In genomic region chr1:111565079-111565478, GRCh38 we compare ENCODE assay signal across 13 cellular contexts. TPM values are rescaled to one million over a fixed set of nuclear protein-coding genes. Genes with fewer than 3 reads are reported as not detected.
DNase-seq lines count a peak whose midpoint lies in the region; ATAC-seq, FAIRE-seq and TF ChIP-seq lines count a peak whose summit lies in the region.
"Had no signal": no experiment of that assay in that cellular context is flagged by ENCODE, and none has a peak within 500 bp of the region (broad histone marks: within the 10 kb centered on the region; RNA-seq: fewer than 3 reads in every experiment).

No MANE protein-coding gene starts in this region.

- H3K4me1 ChIP-seq in HepG2 (ENCODE audit: insufficient read depth, low read length) (peaks cover 56% of the 10 kb centered on the region), right lobe of liver (peaks cover 0 to 39% (median 5%) of the 10 kb centered on the region in 4 donors), left lung (no peaks in the 10 kb centered on the region), SJCRH30 (peaks cover 3% of the 10 kb centered on the region; the same call in 1 of the 2 replicates)

- no peak overlapping the region for H2AFZ ChIP-seq in HepG2 (ENCODE audit: low read length)

- no peak overlapping the region for H3K4me2 ChIP-seq in HepG2 (ENCODE audit: low read depth, low read length)

- TF ChIP-seq CTCF in HepG2 (CRISPR knock-in tag; IDR thresholded peaks at IDR 0.05) (no peak), right lobe of liver (IDR thresholded peaks at IDR 0.05) (no peak), choroid plexus epithelial cell (conservative IDR thresholded peaks at IDR 0.05; ENCODE audit: low read depth, low read length) (no peak), left lung (IDR thresholded peaks at IDR 0.05) (no peak)

- H3K27me3 ChIP-seq in HepG2 (ENCODE audit: control insufficient read depth in 1 of 2, insufficient read depth in 2 of 2, low read length in 2 of 2) (no peaks in the 10 kb centered on the region), right lobe of liver (no peaks in the 10 kb centered on the region), left lung (no peaks in the 10 kb centered on the region), SJCRH30 (peaks cover 9% of the 10 kb centered on the region; the same call in 1 of the 2 replicates)

- no peak overlapping the region for H3K9ac ChIP-seq in HepG2 (ENCODE audit: insufficient read depth, low read depth, low read length)

- POLR2A ChIA-PET in HepG2 (lab: Yijun Ruan, JAX) = no interaction called here

- H3K27ac ChIP-seq in HepG2 (ENCODE audit: extremely low read length, insufficient read depth, low read length) = no peak overlapping the region
- H3K27ac ChIP-seq in right lobe of liver = no peak overlapping the region
- H3K27ac ChIP-seq in left lung = no peak overlapping the region
- no peak overlapping the region for H3K27ac ChIP-seq in SJCRH30

- ATAC-seq in HepG2 (no peak), right lobe of liver (no peak), left lung (peak; percentile 25), HG02970 (IDR thresholded peaks at IDR 0.05; ENCODE audit: low FRiP score, unreplicated experiment) (no peak)
- ATAC-seq: stimulated activated naive CD8-positive, alpha-beta T cell treated with anti-CD3 and anti-CD28 coated beads, Interleukin-15, Interleukin-2, amounts not matched to agents 100 U/mL and 50 U/mL, for 24 hours had no signal

- BruUV-seq in HepG2 (replicated peaks; lab: Mats Ljungman, UMichigan) = no TSS peak

- in situ Hi-C loops in HepG2 (cut with HindIII; ENCODE audit: extremely low pct_ligation_motif_present, low pct_unique_long_range_greater_than_20kb) = no loop called here

- TF ChIP-seq EP300 in HepG2 (IDR thresholded peaks at IDR 0.05; ENCODE audit: low read depth in 2 of 2, low read length in 2 of 2) (no peak), HepG2 (CRISPR knock-in tag; IDR thresholded peaks at IDR 0.05; ENCODE audit: borderline replicate concordance) (no peak)

- peak; percentile 28 for FAIRE-seq in HepG2 (lab: Jason Lieb, UNC)

- DNase-seq in HepG2 (ENCODE audit: low spot score) = no peak
- DNase-seq in right lobe of liver = no peak
- peak; percentile 85 for DNase-seq in choroid plexus epithelial cell (ENCODE audit: low read depth)
- DNase-seq in left lung = no peak
- no peak for DNase-seq in effector CD8-positive, alpha-beta T cell (lab: John Stamatoyannopoulos, UW)
- no peak for DNase-seq in NCI-H1436 (lab: John Stamatoyannopoulos, UW)
- DNase-seq in SJCRH30 = no peak
- DNase-seq: activated CD8-positive, alpha-beta memory T cell treated with anti-CD3 and anti-CD28 coated beads for 24 hours; GOT3; NCI-H526 treated with DMSO at 0.1 percent for 48 hours; stimulated activated naive CD8-positive, alpha-beta T cell treated with anti-CD3 and anti-CD28 coated beads, Interleukin-15, Interleukin-2, amounts not matched to agents 100 U/mL and 50 U/mL, for 24 hours; T-helper 1 cell had no signal

- no peaks in the 10 kb centered on the region for H4K20me1 ChIP-seq in HepG2 (ENCODE audit: insufficient read depth, low read length)

- H3K9me3 ChIP-seq in HepG2 (ENCODE audit: low read length) (no peaks in the 10 kb centered on the region), right lobe of liver (no peaks in the 10 kb centered on the region), left lung (no peaks in the 10 kb centered on the region), SJCRH30 (replicated peaks) (no peaks in the 10 kb centered on the region)

- no peaks in the 10 kb centered on the region for H3K36me3 ChIP-seq in HepG2 (replicated peaks in 1 of 2; ENCODE audit: control insufficient read depth in 1 of 2, insufficient read depth in 2 of 2, low read length in 2 of 2)
- no peaks in the 10 kb centered on the region for H3K36me3 ChIP-seq in right lobe of liver
- H3K36me3 ChIP-seq in left lung = no peaks in the 10 kb centered on the region
- H3K36me3 ChIP-seq in SJCRH30 = no peaks in the 10 kb centered on the region

- 38% methylated on average over 2 of the region's 2 CpGs for WGBS in HepG2 (ENCODE audit: low lambda C conversion rate)
- WGBS in right lobe of liver (ENCODE audit: insufficient coverage, low coverage, low lambda C conversion rate, missing lambda C conversion rate) = 89% methylated on average over 2 of the region's 2 CpGs

- H3K79me2 ChIP-seq in HepG2 (ENCODE audit: insufficient read depth, low read length) = no peaks in the 10 kb centered on the region

- CTCF ChIA-PET in HepG2 (lab: Yijun Ruan, JAX; ENCODE audit: low intra/inter-chr PET ratio, low total read pairs) = no interaction called here

- TF ChIP-seq POLR2A in HepG2 (IDR thresholded peaks at IDR 0.05; ENCODE audit: insufficient read depth in 1 of 2, low read depth in 2 of 2, low read length in 2 of 2) (no peak), right lobe of liver (IDR thresholded peaks at IDR 0.05) (no peak)

- no peak for TF ChIP-seq RAD21 in HepG2 (CRISPR knock-in tag; IDR thresholded peaks at IDR 0.05)

- intact Hi-C loops in HepG2 (cut with micrococcal nuclease; ENCODE audit: unreplicated experiment) (no loop called here), right lobe of liver (cut with DNase I) (no loop called here), left lung (cut with DNase I) (no loop called here)

- no peak overlapping the region for H3K4me3 ChIP-seq in HepG2 (replicated peaks in 1 of 3; ENCODE audit: insufficient read depth in 1 of 3, low read depth in 2 of 3, low read length in 3 of 3)
- no peak overlapping the region for H3K4me3 ChIP-seq in right lobe of liver
- H3K4me3 ChIP-seq in choroid plexus epithelial cell (ENCODE audit: low read depth, low read length) = no peak overlapping the region
- no peak overlapping the region for H3K4me3 ChIP-seq in left lung
- no peak overlapping the region for H3K4me3 ChIP-seq in SJCRH30

TF ChIP-seq in HepG2, 621 proteins besides CTCF, POLR2A, EP300 and RAD21:
- TF ChIP-seq GATA4 (IDR thresholded peaks at IDR 0.05; ENCODE audit: borderline replicate concordance, low read depth) (no peak), ZBTB21 (CRISPR knock-in tag; IDR thresholded peaks at IDR 0.05) (0 out of 2 replicates have a peak, but pooled peaks have one; percentile 41)
TF ChIP-seq in HepG2: peak in this region for 1.

RNA-seq across cellular contexts. Expression of gene RAP1A, which starts 54.5 kb away (rescaled TPM):
- total RNA-seq in HepG2 (2016; rRNA removed; fragmentation: Illumina TruSeq; extraction: Trizol) (19.0 and 28.6 TPM in 2 replicates), right lobe of liver (10 to 100 TPM; 25.9 to 53.8 (median 33.3) TPM), left lung (100 to 1,000 TPM; 102 to 121 TPM)
- 13.3 and 17.3 TPM in 2 replicates for total RNA-seq in HepG2 (2016; cell fraction: cytosol; rRNA removed; fragmentation: Illumina TruSeq; extraction: Trizol; ENCODE audit: low read depth)
- total RNA-seq in HepG2 (2016; cell fraction: insoluble cytoplasmic fraction; rRNA removed; fragmentation: Illumina TruSeq; extraction: Trizol) = 21.2 and 27.6 TPM in 2 replicates
- total RNA-seq in HepG2 (2016; cell fraction: membrane; rRNA removed; fragmentation: Illumina TruSeq; extraction: Trizol) = 29.9 and 30.2 TPM in 2 replicates
- 12.1 and 14.0 TPM in 2 replicates for total RNA-seq in HepG2 (2016; cell fraction: nucleus; rRNA removed; fragmentation: Illumina TruSeq; extraction: Trizol)
- polyA plus RNA-seq in HepG2 (2011; rRNA removed) = 15.4 and 20.7 TPM in 2 replicates
- 8.4 and 13.7 TPM in 2 replicates for polyA plus RNA-seq in HepG2 (2011; cell fraction: cytosol; rRNA removed)
- polyA plus RNA-seq in HepG2 (2011; cell fraction: nucleus; rRNA removed) = 2.6 and 3.5 TPM in 2 replicates
- polyA plus RNA-seq in HepG2 (2012) = 32.8 and 38.3 TPM in 2 replicates
- 32.0 and 48.1 TPM in 2 replicates for polyA plus RNA-seq in HepG2 (2016; cell fraction: cytosol; fragmentation: Illumina TruSeq; extraction: Trizol; ENCODE audit: low read depth)
- polyA plus RNA-seq in HepG2 (2016; cell fraction: insoluble cytoplasmic fraction; fragmentation: Illumina TruSeq; extraction: Trizol; ENCODE audit: low read depth) = 80.7 and 86.7 TPM in 2 replicates
- polyA plus RNA-seq in HepG2 (2016; cell fraction: membrane; fragmentation: Illumina TruSeq; extraction: Trizol; ENCODE audit: low read depth) = 59.2 and 73.6 TPM in 2 replicates
- 36.4 and 36.5 TPM in 2 replicates for polyA plus RNA-seq in HepG2 (2016; cell fraction: nucleus; fragmentation: Illumina TruSeq; extraction: Trizol; ENCODE audit: insufficient read depth, low read depth)
- polyA minus RNA-seq in HepG2 (2011; rRNA and poly(A)+ RNA removed; ENCODE audit: low replicate concordance) = 2.0 and 6.1 TPM in 2 replicates
- polyA minus RNA-seq in HepG2 (2011; cell fraction: cytosol; rRNA and poly(A)+ RNA removed) = 7.9 and 10.7 TPM in 2 replicates
- polyA minus RNA-seq in HepG2 (2011; cell fraction: nucleus; rRNA and poly(A)+ RNA removed) = 8.0 TPM in 2 replicates
- 33.8 and 39.0 TPM in 2 replicates for total RNA-seq in SJCRH30 (2014; rRNA removed; shearing (Covaris generic))
